Comparison of ENCODE assay signal across 1 cellular context in genomic region chr6:42877695-42878094, GRCh38.
A peak's percentile ranks its signal among the peaks of the same experiment; 100 is the strongest.
TF ChIP-seq lines count a peak whose summit lies in the region.

No MANE protein-coding gene starts in this region.

TF ChIP-seq in HepG2, 621 proteins besides CTCF, POLR2A, EP300 and RAD21 (continues in another document):
- TF ChIP-seq SMYD3 (CRISPR knock-in tag; IDR thresholded peaks at IDR 0.05) (no peak), NR2F6 (IDR thresholded peaks at IDR 0.05) (0 out of 2 replicates have a peak, but pooled peaks have one; percentile 18), NR2F6 (CRISPR knock-in tag; IDR thresholded peaks at IDR 0.05) (peak; percentile 73), HMG20A (CRISPR knock-in tag; IDR thresholded peaks at IDR 0.05; ENCODE audit: borderline replicate concordance) (peak; percentile 25; the same call in 1 of the 2 replicates), GABPA (IDR thresholded peaks at IDR 0.05; ENCODE audit: low read depth, low read length) (no peak), GABPA (CRISPR knock-in tag; IDR thresholded peaks at IDR 0.05; ENCODE audit: low read depth) (peak; percentile 74), FOXA3 (CRISPR knock-in tag; IDR thresholded peaks at IDR 0.05) (peak; percentile 41; the same call in 1 of the 2 replicates), MAFK (conservative IDR thresholded peaks at IDR 0.05 in 1 of 2, IDR thresholded peaks at IDR 0.05 in 1 of 2; ENCODE audit: low read length in 2 of 2) (0 out of 4 replicates have a peak, but pooled peaks of 1 of the 2 experiments have one; percentile 25), ZNF12 (CRISPR knock-in tag; IDR thresholded peaks at IDR 0.05) (peak; percentile 60; the same call in 1 of the 2 replicates), DNMT3B (CRISPR knock-in tag; conservative IDR thresholded peaks at IDR 0.05) (peak; percentile 62; the same call in 1 of the 2 replicates), CREM (IDR thresholded peaks at IDR 0.05) (0 out of 2 replicates have a peak, but pooled peaks have one; percentile 12), CREM (CRISPR knock-in tag; IDR thresholded peaks at IDR 0.05) (no peak), RARA (CRISPR knock-in tag; IDR thresholded peaks at IDR 0.05) (peak; percentile 64), ZNF644 (CRISPR knock-in tag; IDR thresholded peaks at IDR 0.05; ENCODE audit: low read depth) (peak; percentile 65), NONO (IDR thresholded peaks at IDR 0.05) (no peak), NONO (CRISPR knock-in tag; conservative IDR thresholded peaks at IDR 0.05) (no peak), ELF1 (CRISPR knock-in tag; IDR thresholded peaks at IDR 0.05) (peak; percentile 27; the same call in 1 of the 2 replicates), FOSL2 (CRISPR knock-in tag; IDR thresholded peaks at IDR 0.05) (peak; percentile 93), TEAD3 (CRISPR knock-in tag; optimal IDR thresholded peaks at IDR 0.05; ENCODE audit: borderline replicate concordance) (peak; percentile 57), TBX2 (CRISPR knock-in tag; IDR thresholded peaks at IDR 0.05; ENCODE audit: borderline replicate concordance) (peak; percentile 64; the same call in 1 of the 2 replicates), SP1 (IDR thresholded peaks at IDR 0.05) (no peak), SP1 (CRISPR knock-in tag; IDR thresholded peaks at IDR 0.05) (0 out of 2 replicates have a peak, but pooled peaks have one; percentile 7), MXI1 (IDR thresholded peaks at IDR 0.05; ENCODE audit: borderline replicate concordance, low read depth, low read length) (peak; percentile 81; the same call in 1 of the 3 replicates), HNF4A (CRISPR knock-in tag; IDR thresholded peaks at IDR 0.05) (peak; percentile 18; the same call in 1 of the 2 replicates), ZNF510 (CRISPR knock-in tag; IDR thresholded peaks at IDR 0.05; ENCODE audit: low read depth) (no peak), ERF (CRISPR knock-in tag; IDR thresholded peaks at IDR 0.05) (peak; percentile 65; the same call in 1 of the 2 replicates), ZNF331 (CRISPR knock-in tag; IDR thresholded peaks at IDR 0.05) (peak; percentile 45; the same call in 1 of the 2 replicates), ETV5 (CRISPR knock-in tag; IDR thresholded peaks at IDR 0.05; ENCODE audit: borderline replicate concordance) (peak; percentile 90), ZNF143 (CRISPR knock-in tag; IDR thresholded peaks at IDR 0.05) (peak; percentile 27; the same call in 1 of the 2 replicates), MNT (IDR thresholded peaks at IDR 0.05) (peak; percentile 50; the same call in 1 of the 2 replicates), ZNF629 (CRISPR knock-in tag; conservative IDR thresholded peaks at IDR 0.05) (peak; percentile 58), ELF3 (CRISPR knock-in tag; IDR thresholded peaks at IDR 0.05) (peak; percentile 57; the same call in 1 of the 2 replicates)
- TF ChIP-seq, protein P1, sequence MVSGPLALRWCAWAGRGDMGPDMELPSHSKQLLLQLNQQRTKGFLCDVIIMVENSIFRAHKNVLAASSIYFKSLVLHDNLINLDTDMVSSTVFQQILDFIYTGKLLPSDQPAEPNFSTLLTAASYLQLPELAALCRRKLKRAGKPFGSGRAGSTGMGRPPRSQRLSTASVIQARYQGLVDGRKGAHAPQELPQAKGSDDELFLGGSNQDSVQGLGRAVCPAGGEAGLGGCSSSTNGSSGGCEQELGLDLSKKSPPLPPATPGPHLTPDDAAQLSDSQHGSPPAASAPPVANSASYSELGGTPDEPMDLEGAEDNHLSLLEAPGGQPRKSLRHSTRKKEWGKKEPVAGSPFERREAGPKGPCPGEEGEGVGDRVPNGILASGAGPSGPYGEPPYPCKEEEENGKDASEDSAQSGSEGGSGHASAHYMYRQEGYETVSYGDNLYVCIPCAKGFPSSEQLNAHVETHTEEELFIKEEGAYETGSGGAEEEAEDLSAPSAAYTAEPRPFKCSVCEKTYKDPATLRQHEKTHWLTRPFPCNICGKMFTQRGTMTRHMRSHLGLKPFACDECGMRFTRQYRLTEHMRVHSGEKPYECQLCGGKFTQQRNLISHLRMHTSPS (CRISPR knock-in tag; IDR thresholded peaks at IDR 0.05; ENCODE audit: low read depth), result peak; percentile 82
- TF ChIP-seq, protein P2, sequence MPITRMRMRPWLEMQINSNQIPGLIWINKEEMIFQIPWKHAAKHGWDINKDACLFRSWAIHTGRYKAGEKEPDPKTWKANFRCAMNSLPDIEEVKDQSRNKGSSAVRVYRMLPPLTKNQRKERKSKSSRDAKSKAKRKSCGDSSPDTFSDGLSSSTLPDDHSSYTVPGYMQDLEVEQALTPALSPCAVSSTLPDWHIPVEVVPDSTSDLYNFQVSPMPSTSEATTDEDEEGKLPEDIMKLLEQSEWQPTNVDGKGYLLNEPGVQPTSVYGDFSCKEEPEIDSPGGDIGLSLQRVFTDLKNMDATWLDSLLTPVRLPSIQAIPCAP (CRISPR knock-in tag; IDR thresholded peaks at IDR 0.05; ENCODE audit: low read depth), result no peak
- TF ChIP-seq, protein P3, sequence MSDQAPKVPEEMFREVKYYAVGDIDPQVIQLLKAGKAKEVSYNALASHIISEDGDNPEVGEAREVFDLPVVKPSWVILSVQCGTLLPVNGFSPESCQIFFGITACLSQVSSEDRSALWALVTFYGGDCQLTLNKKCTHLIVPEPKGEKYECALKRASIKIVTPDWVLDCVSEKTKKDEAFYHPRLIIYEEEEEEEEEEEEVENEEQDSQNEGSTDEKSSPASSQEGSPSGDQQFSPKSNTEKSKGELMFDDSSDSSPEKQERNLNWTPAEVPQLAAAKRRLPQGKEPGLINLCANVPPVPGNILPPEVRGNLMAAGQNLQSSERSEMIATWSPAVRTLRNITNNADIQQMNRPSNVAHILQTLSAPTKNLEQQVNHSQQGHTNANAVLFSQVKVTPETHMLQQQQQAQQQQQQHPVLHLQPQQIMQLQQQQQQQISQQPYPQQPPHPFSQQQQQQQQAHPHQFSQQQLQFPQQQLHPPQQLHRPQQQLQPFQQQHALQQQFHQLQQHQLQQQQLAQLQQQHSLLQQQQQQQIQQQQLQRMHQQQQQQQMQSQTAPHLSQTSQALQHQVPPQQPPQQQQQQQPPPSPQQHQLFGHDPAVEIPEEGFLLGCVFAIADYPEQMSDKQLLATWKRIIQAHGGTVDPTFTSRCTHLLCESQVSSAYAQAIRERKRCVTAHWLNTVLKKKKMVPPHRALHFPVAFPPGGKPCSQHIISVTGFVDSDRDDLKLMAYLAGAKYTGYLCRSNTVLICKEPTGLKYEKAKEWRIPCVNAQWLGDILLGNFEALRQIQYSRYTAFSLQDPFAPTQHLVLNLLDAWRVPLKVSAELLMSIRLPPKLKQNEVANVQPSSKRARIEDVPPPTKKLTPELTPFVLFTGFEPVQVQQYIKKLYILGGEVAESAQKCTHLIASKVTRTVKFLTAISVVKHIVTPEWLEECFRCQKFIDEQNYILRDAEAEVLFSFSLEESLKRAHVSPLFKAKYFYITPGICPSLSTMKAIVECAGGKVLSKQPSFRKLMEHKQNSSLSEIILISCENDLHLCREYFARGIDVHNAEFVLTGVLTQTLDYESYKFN (CRISPR knock-in tag; conservative IDR thresholded peaks at IDR 0.05), result peak; percentile 56
- TF ChIP-seq, protein P4, sequence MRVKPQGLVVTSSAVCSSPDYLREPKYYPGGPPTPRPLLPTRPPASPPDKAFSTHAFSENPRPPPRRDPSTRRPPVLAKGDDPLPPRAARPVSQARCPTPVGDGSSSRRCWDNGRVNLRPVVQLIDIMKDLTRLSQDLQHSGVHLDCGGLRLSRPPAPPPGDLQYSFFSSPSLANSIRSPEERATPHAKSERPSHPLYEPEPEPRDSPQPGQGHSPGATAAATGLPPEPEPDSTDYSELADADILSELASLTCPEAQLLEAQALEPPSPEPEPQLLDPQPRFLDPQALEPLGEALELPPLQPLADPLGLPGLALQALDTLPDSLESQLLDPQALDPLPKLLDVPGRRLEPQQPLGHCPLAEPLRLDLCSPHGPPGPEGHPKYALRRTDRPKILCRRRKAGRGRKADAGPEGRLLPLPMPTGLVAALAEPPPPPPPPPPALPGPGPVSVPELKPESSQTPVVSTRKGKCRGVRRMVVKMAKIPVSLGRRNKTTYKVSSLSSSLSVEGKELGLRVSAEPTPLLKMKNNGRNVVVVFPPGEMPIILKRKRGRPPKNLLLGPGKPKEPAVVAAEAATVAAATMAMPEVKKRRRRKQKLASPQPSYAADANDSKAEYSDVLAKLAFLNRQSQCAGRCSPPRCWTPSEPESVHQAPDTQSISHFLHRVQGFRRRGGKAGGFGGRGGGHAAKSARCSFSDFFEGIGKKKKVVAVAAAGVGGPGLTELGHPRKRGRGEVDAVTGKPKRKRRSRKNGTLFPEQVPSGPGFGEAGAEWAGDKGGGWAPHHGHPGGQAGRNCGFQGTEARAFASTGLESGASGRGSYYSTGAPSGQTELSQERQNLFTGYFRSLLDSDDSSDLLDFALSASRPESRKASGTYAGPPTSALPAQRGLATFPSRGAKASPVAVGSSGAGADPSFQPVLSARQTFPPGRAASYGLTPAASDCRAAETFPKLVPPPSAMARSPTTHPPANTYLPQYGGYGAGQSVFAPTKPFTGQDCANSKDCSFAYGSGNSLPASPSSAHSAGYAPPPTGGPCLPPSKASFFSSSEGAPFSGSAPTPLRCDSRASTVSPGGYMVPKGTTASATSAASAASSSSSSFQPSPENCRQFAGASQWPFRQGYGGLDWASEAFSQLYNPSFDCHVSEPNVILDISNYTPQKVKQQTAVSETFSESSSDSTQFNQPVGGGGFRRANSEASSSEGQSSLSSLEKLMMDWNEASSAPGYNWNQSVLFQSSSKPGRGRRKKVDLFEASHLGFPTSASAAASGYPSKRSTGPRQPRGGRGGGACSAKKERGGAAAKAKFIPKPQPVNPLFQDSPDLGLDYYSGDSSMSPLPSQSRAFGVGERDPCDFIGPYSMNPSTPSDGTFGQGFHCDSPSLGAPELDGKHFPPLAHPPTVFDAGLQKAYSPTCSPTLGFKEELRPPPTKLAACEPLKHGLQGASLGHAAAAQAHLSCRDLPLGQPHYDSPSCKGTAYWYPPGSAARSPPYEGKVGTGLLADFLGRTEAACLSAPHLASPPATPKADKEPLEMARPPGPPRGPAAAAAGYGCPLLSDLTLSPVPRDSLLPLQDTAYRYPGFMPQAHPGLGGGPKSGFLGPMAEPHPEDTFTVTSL (CRISPR knock-in tag; IDR thresholded peaks at IDR 0.05; ENCODE audit: borderline replicate concordance), result 0 out of 2 replicates have a peak, but pooled peaks have one; percentile 37
- TF ChIP-seq, protein P5, sequence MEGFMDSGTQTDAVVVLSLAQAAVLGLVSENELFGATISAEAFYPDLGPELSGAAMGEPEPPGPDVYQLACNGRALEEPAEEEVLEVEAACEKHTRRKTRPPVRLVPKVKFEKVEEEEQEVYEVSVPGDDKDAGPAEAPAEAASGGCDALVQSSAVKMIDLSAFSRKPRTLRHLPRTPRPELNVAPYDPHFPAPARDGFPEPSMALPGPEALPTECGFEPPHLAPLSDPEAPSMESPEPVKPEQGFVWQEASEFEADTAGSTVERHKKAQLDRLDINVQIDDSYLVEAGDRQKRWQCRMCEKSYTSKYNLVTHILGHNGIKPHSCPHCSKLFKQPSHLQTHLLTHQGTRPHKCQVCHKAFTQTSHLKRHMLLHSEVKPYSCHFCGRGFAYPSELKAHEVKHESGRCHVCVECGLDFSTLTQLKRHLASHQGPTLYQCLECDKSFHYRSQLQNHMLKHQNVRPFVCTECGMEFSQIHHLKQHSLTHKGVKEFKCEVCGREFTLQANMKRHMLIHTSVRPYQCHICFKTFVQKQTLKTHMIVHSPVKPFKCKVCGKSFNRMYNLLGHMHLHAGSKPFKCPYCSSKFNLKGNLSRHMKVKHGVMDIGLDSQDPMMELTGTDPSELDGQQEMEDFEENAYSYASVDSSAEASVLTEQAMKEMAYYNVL (CRISPR knock-in tag; IDR thresholded peaks at IDR 0.05; ENCODE audit: borderline replicate concordance), result 0 out of 2 replicates have a peak, but pooled peaks have one; percentile 49
- TF ChIP-seq, protein P6, sequence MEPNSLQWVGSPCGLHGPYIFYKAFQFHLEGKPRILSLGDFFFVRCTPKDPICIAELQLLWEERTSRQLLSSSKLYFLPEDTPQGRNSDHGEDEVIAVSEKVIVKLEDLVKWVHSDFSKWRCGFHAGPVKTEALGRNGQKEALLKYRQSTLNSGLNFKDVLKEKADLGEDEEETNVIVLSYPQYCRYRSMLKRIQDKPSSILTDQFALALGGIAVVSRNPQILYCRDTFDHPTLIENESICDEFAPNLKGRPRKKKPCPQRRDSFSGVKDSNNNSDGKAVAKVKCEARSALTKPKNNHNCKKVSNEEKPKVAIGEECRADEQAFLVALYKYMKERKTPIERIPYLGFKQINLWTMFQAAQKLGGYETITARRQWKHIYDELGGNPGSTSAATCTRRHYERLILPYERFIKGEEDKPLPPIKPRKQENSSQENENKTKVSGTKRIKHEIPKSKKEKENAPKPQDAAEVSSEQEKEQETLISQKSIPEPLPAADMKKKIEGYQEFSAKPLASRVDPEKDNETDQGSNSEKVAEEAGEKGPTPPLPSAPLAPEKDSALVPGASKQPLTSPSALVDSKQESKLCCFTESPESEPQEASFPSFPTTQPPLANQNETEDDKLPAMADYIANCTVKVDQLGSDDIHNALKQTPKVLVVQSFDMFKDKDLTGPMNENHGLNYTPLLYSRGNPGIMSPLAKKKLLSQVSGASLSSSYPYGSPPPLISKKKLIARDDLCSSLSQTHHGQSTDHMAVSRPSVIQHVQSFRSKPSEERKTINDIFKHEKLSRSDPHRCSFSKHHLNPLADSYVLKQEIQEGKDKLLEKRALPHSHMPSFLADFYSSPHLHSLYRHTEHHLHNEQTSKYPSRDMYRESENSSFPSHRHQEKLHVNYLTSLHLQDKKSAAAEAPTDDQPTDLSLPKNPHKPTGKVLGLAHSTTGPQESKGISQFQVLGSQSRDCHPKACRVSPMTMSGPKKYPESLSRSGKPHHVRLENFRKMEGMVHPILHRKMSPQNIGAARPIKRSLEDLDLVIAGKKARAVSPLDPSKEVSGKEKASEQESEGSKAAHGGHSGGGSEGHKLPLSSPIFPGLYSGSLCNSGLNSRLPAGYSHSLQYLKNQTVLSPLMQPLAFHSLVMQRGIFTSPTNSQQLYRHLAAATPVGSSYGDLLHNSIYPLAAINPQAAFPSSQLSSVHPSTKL (CRISPR knock-in tag; IDR thresholded peaks at IDR 0.05), result peak; percentile 70
- TF ChIP-seq, protein P7, sequence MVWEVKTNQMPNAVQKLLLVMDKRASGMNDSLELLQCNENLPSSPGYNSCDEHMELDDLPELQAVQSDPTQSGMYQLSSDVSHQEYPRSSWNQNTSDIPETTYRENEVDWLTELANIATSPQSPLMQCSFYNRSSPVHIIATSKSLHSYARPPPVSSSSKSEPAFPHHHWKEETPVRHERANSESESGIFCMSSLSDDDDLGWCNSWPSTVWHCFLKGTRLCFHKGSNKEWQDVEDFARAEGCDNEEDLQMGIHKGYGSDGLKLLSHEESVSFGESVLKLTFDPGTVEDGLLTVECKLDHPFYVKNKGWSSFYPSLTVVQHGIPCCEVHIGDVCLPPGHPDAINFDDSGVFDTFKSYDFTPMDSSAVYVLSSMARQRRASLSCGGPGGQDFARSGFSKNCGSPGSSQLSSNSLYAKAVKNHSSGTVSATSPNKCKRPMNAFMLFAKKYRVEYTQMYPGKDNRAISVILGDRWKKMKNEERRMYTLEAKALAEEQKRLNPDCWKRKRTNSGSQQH (CRISPR knock-in tag; IDR thresholded peaks at IDR 0.05; ENCODE audit: low read depth), result peak; percentile 75; the same call in 1 of the 2 replicates
